In the genomic region with DNA sequence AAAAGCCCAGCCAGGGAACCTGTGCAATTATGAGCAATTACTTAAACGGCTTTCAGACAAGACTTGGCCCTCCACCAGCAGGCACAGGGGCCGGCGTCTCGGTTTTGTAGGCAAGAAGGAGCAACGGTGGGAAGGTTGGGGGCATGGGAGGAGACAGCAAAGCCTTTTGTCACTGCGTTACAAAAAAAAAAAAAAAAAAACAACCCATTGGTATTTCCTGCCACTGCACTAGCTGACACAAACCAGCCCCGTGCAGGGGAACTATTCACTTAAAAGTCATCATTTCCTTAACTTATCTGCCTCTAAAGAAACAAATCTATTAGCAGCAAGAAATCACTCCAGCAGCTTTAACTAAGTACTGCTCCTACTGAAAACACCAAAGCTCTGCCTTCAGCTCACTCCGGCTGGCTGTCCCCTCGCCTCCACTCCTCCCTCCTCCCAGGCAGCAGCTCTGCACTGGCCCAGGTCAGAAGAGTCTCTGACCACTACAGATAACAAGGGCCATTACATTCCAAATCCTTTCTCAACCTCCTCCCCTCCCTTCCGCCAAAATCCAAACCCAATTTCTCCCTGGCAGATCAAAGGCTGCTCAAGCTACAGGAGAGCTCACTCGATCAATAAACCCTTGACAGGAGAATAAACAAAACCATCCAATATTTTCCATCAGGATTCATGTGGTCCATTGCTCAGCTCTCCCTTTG, we compare ENCODE assay signal across 14 cellular contexts.
DNase-seq lines count a peak whose midpoint lies in the region; ATAC-seq and TF ChIP-seq lines count a peak whose summit lies in the region.
"Had no signal": no experiment of that assay in that cellular context is flagged by ENCODE, and none has a peak within 500 bp of the region (broad histone marks: within the 10 kb centered on the region; RNA-seq: fewer than 3 reads in every experiment).

No MANE protein-coding gene starts in this region.

- H3K9me3 ChIP-seq in heart left ventricle = peaks cover 0 to 8% (median 0%) of the 10 kb centered on the region in 12 donors
- H3K9me3 ChIP-seq: BLaER1 had no signal

- peak overlapping the region; percentile 17 for H3K4me3 Mint-ChIP-seq in neural crest cell
- H3K4me3 Mint-ChIP-seq: T-helper 17 cell had no signal

- 16 to 31% (median 21%) methylated on average over 10 to 11 of the region's 11 CpGs for WGBS in heart left ventricle, 4 donors

- no peak for TF ChIP-seq POLR2A in heart left ventricle (IDR thresholded peaks at IDR 0.05)

- H3K4me1 Mint-ChIP-seq in neural crest cell = peaks cover 32% of the 10 kb centered on the region

- peaks cover 3% of the 10 kb centered on the region for H3K27me3 Mint-ChIP-seq in neural crest cell (ENCODE audit: low read depth)

- peak overlapping the region; percentile 2 for H3K27ac Mint-ChIP-seq in neural crest cell (ENCODE audit: unreplicated experiment)
- H3K27ac Mint-ChIP-seq: T-helper 17 cell had no signal

- TF ChIP-seq CTCF in heart left ventricle (IDR thresholded peaks at IDR 0.05) (no peak), neural crest cell (conservative IDR thresholded peaks at IDR 0.05) (no peak)

- ATAC-seq in heart left ventricle (peak; percentile 26 to 84 (median 64)), HG02588 (IDR thresholded peaks at IDR 0.05; ENCODE audit: unreplicated experiment) (no peak), HG03354 (IDR thresholded peaks at IDR 0.05; ENCODE audit: poor library complexity, severe bottlenecking, unreplicated experiment) (no peak), HG02642 (IDR thresholded peaks at IDR 0.05; ENCODE audit: poor library complexity, unreplicated experiment) (no peak)
- ATAC-seq: T-helper 17 cell had no signal

- H3K36me3 ChIP-seq in heart left ventricle = no peaks in the 10 kb centered on the region
- H3K36me3 ChIP-seq: BLaER1 had no signal

- H3K4me1 ChIP-seq in heart left ventricle = peaks cover 0 to 14% (median 0%) of the 10 kb centered on the region in 12 donors

- intact Hi-C loops in heart left ventricle (cut with DNase I) = no loop called here

- DNase-seq in GM03348 (ENCODE audit: low spot score) = peak; percentile 12
- peak; percentile 80 for DNase-seq in NCI-H2227 treated with DMSO at 0.1 percent for 48 hours (lab: John Stamatoyannopoulos, UW)
- peak in 2 of 5 donors; percentile 25 to 39 for DNase-seq in heart left ventricle
- DNase-seq in neural crest cell (ENCODE audit: low read depth, low spot score) = no peak
- DNase-seq in cerebellum (ENCODE audit: low spot score) = no peak
- DNase-seq: activated effector memory CD4-positive, alpha-beta T cell treated with Interleukin-2 at 50 U/mL for 16 hours; caudate nucleus; NCI-H2171 treated with DMSO at 0.1 percent for 48 hours; T-helper 17 cell had no signal

- no peaks in the 10 kb centered on the region for H3K9me3 Mint-ChIP-seq in neural crest cell

- H3K27ac ChIP-seq in heart left ventricle = peak overlapping the region in 5 of 12 donors; percentile 38 to 68 (median 66)
- H3K27ac ChIP-seq: BLaER1, skin epidermis had no signal

- no peak overlapping the region for H3K4me3 ChIP-seq in heart left ventricle
- H3K4me3 ChIP-seq: BLaER1, skin epidermis had no signal

- no peaks in the 10 kb centered on the region for H3K36me3 Mint-ChIP-seq in neural crest cell (ENCODE audit: low read depth)

- H3K27me3 ChIP-seq in heart left ventricle = no peaks in the 10 kb centered on the region
- H3K27me3 ChIP-seq: BLaER1 had no signal

Comparison
In these comparisons a context has a peak if more than half of its experiments do, and no peak if none do; other contexts are left out.
1. DNase-seq: peak in GM03348 (single experiment) and NCI-H2227 treated with DMSO at 0.1 percent for 48 hours (single experiment); none in neural crest cell (single experiment) and cerebellum (single experiment).
2. ATAC-seq: peak in heart left ventricle (4 of 4); none in HG02588 (single experiment), HG03354 (single experiment) and HG02642 (single experiment).